ENCODE assay signal across 16 cellular contexts in the genomic region with DNA sequence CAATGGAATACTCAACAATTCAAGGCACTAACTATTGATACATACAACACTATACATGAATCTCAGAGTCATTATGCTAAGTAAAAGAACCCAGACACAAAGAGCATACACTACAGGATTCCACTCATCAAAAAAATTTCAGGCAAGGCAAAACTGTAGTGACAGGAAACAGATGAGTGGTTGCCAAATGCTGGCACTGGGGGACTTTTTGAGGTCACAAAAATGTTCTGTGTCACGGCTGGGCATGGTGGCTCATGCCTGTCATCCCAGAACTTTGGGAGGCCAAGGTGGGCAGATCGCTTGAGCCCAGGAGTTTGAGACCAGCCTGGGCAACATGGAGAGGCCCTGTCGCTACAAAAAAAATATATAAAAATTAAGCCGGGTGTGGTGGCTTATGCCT.
A peak's percentile ranks its signal among the peaks of the same experiment; 100 is the strongest.
DNase-seq lines count a peak whose midpoint lies in the region; ATAC-seq, FAIRE-seq and TF ChIP-seq lines count a peak whose summit lies in the region.
"Had no signal": no experiment of that assay in that cellular context is flagged by ENCODE, and none has a peak within 500 bp of the region (broad histone marks: within the 10 kb centered on the region; RNA-seq: fewer than 3 reads in every experiment).

No MANE protein-coding gene starts in this region.

- no peak overlapping the region for H2AFZ ChIP-seq in PC-3 (ENCODE audit: low read length)

- H3K27ac Mint-ChIP-seq in activated naive CD8-positive, alpha-beta T cell treated with anti-CD3 and anti-CD28 coated beads, Interleukin-2, amount 50 U/mL, for 24 hours, result no peak overlapping the region
- H3K27ac Mint-ChIP-seq in activated naive CD8-positive, alpha-beta T cell treated with anti-CD3 and anti-CD28 coated beads for 36 hours, result no peak overlapping the region
- H3K27ac Mint-ChIP-seq in activated T-helper 1 cell treated with anti-CD3 and anti-CD28 coated beads, Interleukin-12 subunit alpha, Interleukin-12 subunit beta, Interleukin-2, Interleukin-4 antibody, amounts not matched to agents 30 ng/mL and 10 ng/mL and 1 ng/mL, durations not matched to agents 14 hours and 24 hours and 36 hours, result peak overlapping the region; percentile 84
- peak overlapping the region; percentile 69 for H3K27ac Mint-ChIP-seq in stimulated activated effector memory CD8-positive, alpha-beta T cell treated with anti-CD3 and anti-CD28 coated beads, Interleukin-12 subunit alpha, Interleukin-12 subunit beta, amount 100 ng/mL, for 72 hours
- H3K27ac Mint-ChIP-seq: CD4-positive, alpha-beta T cell; IgD-negative memory B cell had no signal

- DNase-seq in activated naive CD8-positive, alpha-beta T cell treated with anti-CD3 and anti-CD28 coated beads, Interleukin-2, amount 50 U/mL, for 24 hours, result no peak
- DNase-seq in activated naive CD8-positive, alpha-beta T cell treated with anti-CD3 and anti-CD28 coated beads for 36 hours, result no peak
- DNase-seq in GM18507 (ENCODE audit: extremely low spot score, insufficient read length, low read depth) (no peak), PC-3 (no peak), tibial nerve (ENCODE audit: low spot score in 2 of 2) (no peak)
- DNase-seq in activated T-helper 1 cell treated with anti-CD3 and anti-CD28 coated beads, Interleukin-12 subunit alpha, Interleukin-12 subunit beta, Interleukin-2, Interleukin-4 antibody, amounts not matched to agents 30 ng/mL and 10 ng/mL and 1 ng/mL, durations not matched to agents 14 hours and 24 hours and 36 hours (ENCODE audit: low spot score), result peak; percentile 6
- peak in 1 of 2 donors; percentile 58 for DNase-seq in stimulated activated effector memory CD8-positive, alpha-beta T cell treated with anti-CD3 and anti-CD28 coated beads, Interleukin-12 subunit alpha, Interleukin-12 subunit beta, amount 100 ng/mL, for 72 hours (ENCODE audit: low spot score in 2 of 2)
- DNase-seq: Calu3; CD4-positive, alpha-beta T cell; GOT3; NCI-H1417; NCI-H1930; NCI-H2171; NCI-H446 treated with DMSO at 0.1 percent for 48 hours; NCI-H774 had no signal

- 85 to 89% methylated on average over 4 of the region's 4 CpGs for WGBS in tibial nerve, 2 donors

- TF ChIP-seq CTCF in PC-3 (conservative IDR thresholded peaks at IDR 0.05; ENCODE audit: low read depth, low read length) (no peak), tibial nerve (IDR thresholded peaks at IDR 0.05) (no peak)

- FAIRE-seq in GM18507 (lab: Jason Lieb, UNC), result peak; percentile 29

- H3K4me1 ChIP-seq in PC-3 (ENCODE audit: insufficient read depth, low read length), result no peaks in the 10 kb centered on the region
- H3K4me1 ChIP-seq in tibial nerve, result peaks cover 0 to 50% (median 13%) of the 10 kb centered on the region in 4 donors

- H3K36me3 ChIP-seq in PC-3 (ENCODE audit: low read depth, low read length), result no peaks in the 10 kb centered on the region
- H3K36me3 ChIP-seq in tibial nerve, result peaks cover 0 to 14% (median 0%) of the 10 kb centered on the region in 3 donors

- no peak overlapping the region for H3K4me2 ChIP-seq in PC-3 (ENCODE audit: low read length)

- H3K9me2 ChIP-seq in PC-3 (replicated peaks; ENCODE audit: low read length), result no peaks in the 10 kb centered on the region

- TF ChIP-seq POLR2A in tibial nerve (IDR thresholded peaks at IDR 0.05), result no peak

- peaks cover 8% of the 10 kb centered on the region for H3K27me3 Mint-ChIP-seq in activated naive CD8-positive, alpha-beta T cell treated with anti-CD3 and anti-CD28 coated beads, Interleukin-2, amount 50 U/mL, for 24 hours
- peaks cover 20% of the 10 kb centered on the region for H3K27me3 Mint-ChIP-seq in activated naive CD8-positive, alpha-beta T cell treated with anti-CD3 and anti-CD28 coated beads for 36 hours
- no peaks in the 10 kb centered on the region for H3K27me3 Mint-ChIP-seq in activated T-helper 1 cell treated with anti-CD3 and anti-CD28 coated beads, Interleukin-12 subunit alpha, Interleukin-12 subunit beta, Interleukin-2, Interleukin-4 antibody, amounts not matched to agents 30 ng/mL and 10 ng/mL and 1 ng/mL, durations not matched to agents 14 hours and 24 hours and 36 hours (ENCODE audit: insufficient read depth)

- no TSS peak for BruUV-seq in PC-3 (replicated peaks; lab: Mats Ljungman, UMichigan)

- H3F3A ChIP-seq in PC-3 (ENCODE audit: low read length, unreplicated experiment), result no peaks in the 10 kb centered on the region

- CTCF ChIA-PET in PC-3 (lab: Charles Lee), result interaction anchor here (0.7 kb wide), 1 partner anchor 326 kb away, joined by 5 read pairs; no protein-coding TSS in a partner anchor

- H3K4me3 ChIP-seq in PC-3 (ENCODE audit: low read length), result no peak overlapping the region
- no peak overlapping the region for H3K4me3 ChIP-seq in tibial nerve

- no peaks in the 10 kb centered on the region for H4K20me1 ChIP-seq in PC-3 (ENCODE audit: low read length)

- H3K27me3 ChIP-seq in PC-3 (ENCODE audit: low read length) (no peaks in the 10 kb centered on the region), tibial nerve (no peaks in the 10 kb centered on the region)

- intact Hi-C loops in activated T-helper 1 cell treated with anti-CD3 and anti-CD28 coated beads, Interleukin-12 subunit alpha, Interleukin-12 subunit beta, Interleukin-2, Interleukin-4 antibody, amounts not matched to agents 30 ng/mL and 10 ng/mL and 1 ng/mL, durations not matched to agents 14 hours and 24 hours and 36 hours (cut with micrococcal nuclease), result loop anchor here (1.0 to 5.0 kb wide), 8 partner anchors 59 to 559 kb away; a partner anchor contains a TSS
- intact Hi-C loops in PC-3 (cut with micrococcal nuclease), result no loop called here

- H3K9me3 Mint-ChIP-seq in activated naive CD8-positive, alpha-beta T cell treated with anti-CD3 and anti-CD28 coated beads, Interleukin-2, amount 50 U/mL, for 24 hours, result peaks cover 8% of the 10 kb centered on the region
- H3K9me3 Mint-ChIP-seq in activated naive CD8-positive, alpha-beta T cell treated with anti-CD3 and anti-CD28 coated beads for 36 hours, result peaks cover 3% of the 10 kb centered on the region
- peaks cover 39% of the 10 kb centered on the region for H3K9me3 Mint-ChIP-seq in activated T-helper 1 cell treated with anti-CD3 and anti-CD28 coated beads, Interleukin-12 subunit alpha, Interleukin-12 subunit beta, Interleukin-2, Interleukin-4 antibody, amounts not matched to agents 30 ng/mL and 10 ng/mL and 1 ng/mL, durations not matched to agents 14 hours and 24 hours and 36 hours
- H3K9me3 Mint-ChIP-seq in stimulated activated effector memory CD8-positive, alpha-beta T cell treated with anti-CD3 and anti-CD28 coated beads, Interleukin-12 subunit alpha, Interleukin-12 subunit beta, amount 100 ng/mL, for 72 hours, result no peaks in the 10 kb centered on the region
- H3K9me3 Mint-ChIP-seq: CD4-positive, alpha-beta T cell had no signal

- H3K9me3 ChIP-seq in PC-3 (ENCODE audit: low read length) (no peaks in the 10 kb centered on the region), tibial nerve (no peaks in the 10 kb centered on the region)

- no peak overlapping the region for H3K4me3 Mint-ChIP-seq in activated naive CD8-positive, alpha-beta T cell treated with anti-CD3 and anti-CD28 coated beads, Interleukin-2, amount 50 U/mL, for 24 hours
- H3K4me3 Mint-ChIP-seq in activated naive CD8-positive, alpha-beta T cell treated with anti-CD3 and anti-CD28 coated beads for 36 hours, result no peak overlapping the region
- no peak overlapping the region for H3K4me3 Mint-ChIP-seq in activated T-helper 1 cell treated with anti-CD3 and anti-CD28 coated beads, Interleukin-12 subunit alpha, Interleukin-12 subunit beta, Interleukin-2, Interleukin-4 antibody, amounts not matched to agents 30 ng/mL and 10 ng/mL and 1 ng/mL, durations not matched to agents 14 hours and 24 hours and 36 hours
- H3K4me3 Mint-ChIP-seq in stimulated activated effector memory CD8-positive, alpha-beta T cell treated with anti-CD3 and anti-CD28 coated beads, Interleukin-12 subunit alpha, Interleukin-12 subunit beta, amount 100 ng/mL, for 72 hours, result no peak overlapping the region
- H3K4me3 Mint-ChIP-seq: CD4-positive, alpha-beta T cell; IgD-negative memory B cell had no signal

- no peaks in the 10 kb centered on the region for H3K79me2 ChIP-seq in PC-3 (ENCODE audit: low read length)

- POLR2A ChIA-PET in PC-3 (lab: Charles Lee; ENCODE audit: unreplicated experiment), result no interaction called here

- H3K4me1 Mint-ChIP-seq in activated naive CD8-positive, alpha-beta T cell treated with anti-CD3 and anti-CD28 coated beads, Interleukin-2, amount 50 U/mL, for 24 hours, result peaks cover 8% of the 10 kb centered on the region
- H3K4me1 Mint-ChIP-seq in activated naive CD8-positive, alpha-beta T cell treated with anti-CD3 and anti-CD28 coated beads for 36 hours, result peaks cover 5% of the 10 kb centered on the region
- H3K4me1 Mint-ChIP-seq in activated T-helper 1 cell treated with anti-CD3 and anti-CD28 coated beads, Interleukin-12 subunit alpha, Interleukin-12 subunit beta, Interleukin-2, Interleukin-4 antibody, amounts not matched to agents 30 ng/mL and 10 ng/mL and 1 ng/mL, durations not matched to agents 14 hours and 24 hours and 36 hours (ENCODE audit: low read depth), result peaks cover 41% of the 10 kb centered on the region
- H3K4me1 Mint-ChIP-seq in stimulated activated effector memory CD8-positive, alpha-beta T cell treated with anti-CD3 and anti-CD28 coated beads, Interleukin-12 subunit alpha, Interleukin-12 subunit beta, amount 100 ng/mL, for 72 hours, result peaks cover 6% of the 10 kb centered on the region

- no peaks in the 10 kb centered on the region for H3K36me3 Mint-ChIP-seq in activated naive CD8-positive, alpha-beta T cell treated with anti-CD3 and anti-CD28 coated beads, Interleukin-2, amount 50 U/mL, for 24 hours (ENCODE audit: low read depth)
- H3K36me3 Mint-ChIP-seq in activated naive CD8-positive, alpha-beta T cell treated with anti-CD3 and anti-CD28 coated beads for 36 hours, result no peaks in the 10 kb centered on the region
- H3K36me3 Mint-ChIP-seq in activated T-helper 1 cell treated with anti-CD3 and anti-CD28 coated beads, Interleukin-12 subunit alpha, Interleukin-12 subunit beta, Interleukin-2, Interleukin-4 antibody, amounts not matched to agents 30 ng/mL and 10 ng/mL and 1 ng/mL, durations not matched to agents 14 hours and 24 hours and 36 hours (ENCODE audit: low read depth), result peaks cover 29% of the 10 kb centered on the region
- no peaks in the 10 kb centered on the region for H3K36me3 Mint-ChIP-seq in stimulated activated effector memory CD8-positive, alpha-beta T cell treated with anti-CD3 and anti-CD28 coated beads, Interleukin-12 subunit alpha, Interleukin-12 subunit beta, amount 100 ng/mL, for 72 hours

- H3K27ac ChIP-seq in PC-3 (ENCODE audit: low read length) (no peak overlapping the region), tibial nerve (peak overlapping the region in 1 of 4 donors; percentile 13)

- peak; percentile 34 for ATAC-seq in activated naive CD8-positive, alpha-beta T cell treated with anti-CD3 and anti-CD28 coated beads, Interleukin-2, amount 50 U/mL, for 24 hours
- ATAC-seq in stimulated activated effector memory CD8-positive, alpha-beta T cell treated with anti-CD3 and anti-CD28 coated beads, Interleukin-12 subunit alpha, Interleukin-12 subunit beta, amount 100 ng/mL, for 72 hours, result peak; percentile 70
- no peak for ATAC-seq in PC-3

- no peak for TF ChIP-seq EP300 in tibial nerve (IDR thresholded peaks at IDR 0.05)

- H3K9ac ChIP-seq in PC-3 (ENCODE audit: low read length), result no peak overlapping the region

Comparison
In these comparisons a context has a peak if more than half of its experiments do, and no peak if none do; other contexts are left out.
1. H3K27ac Mint-ChIP-seq: peak in activated T-helper 1 cell treated with anti-CD3 and anti-CD28 coated beads, Interleukin-12 subunit alpha, Interleukin-12 subunit beta, Interleukin-2, Interleukin-4 antibody, amounts not matched to agents 30 ng/mL and 10 ng/mL and 1 ng/mL, durations not matched to agents 14 hours and 24 hours and 36 hours (single experiment) and stimulated activated effector memory CD8-positive, alpha-beta T cell treated with anti-CD3 and anti-CD28 coated beads, Interleukin-12 subunit alpha, Interleukin-12 subunit beta, amount 100 ng/mL, for 72 hours (single experiment); none in activated naive CD8-positive, alpha-beta T cell treated with anti-CD3 and anti-CD28 coated beads, Interleukin-2, amount 50 U/mL, for 24 hours (single experiment) and activated naive CD8-positive, alpha-beta T cell treated with anti-CD3 and anti-CD28 coated beads for 36 hours (single experiment).